Comparison of ENCODE assay signal across 27 cellular contexts in genomic region chr11:70605846-70606245, GRCh38.
"Had no signal": no experiment of that assay in that cellular context is flagged by ENCODE, and none has a peak within 500 bp of the region (broad histone marks: within the 10 kb centered on the region; RNA-seq: fewer than 3 reads in every experiment).

No MANE protein-coding gene starts in this region.

- H3K9me3 Mint-ChIP-seq: activated CD4-positive, alpha-beta T cell treated with anti-CD3 and anti-CD28 coated beads, Interleukin-2, amount 10 ng/mL, durations not matched to agents 7 days and 5 days; activated naive CD8-positive, alpha-beta T cell treated with anti-CD3 and anti-CD28 coated beads, Interleukin-2, amount 10 ng/mL, durations not matched to agents 7 days and 5 days; T-helper 1 cell treated with Interleukin-12 subunit alpha and Interleukin-12 subunit beta and Interleukin-4 antibody, amounts not matched to agents 30 μg/mL and 1 μg/mL, for 36 hours; T-helper 2 cell treated with Interferon-gamma antibody and Interleukin-4, amounts not matched to agents 5 μg/mL and 100 μg/mL, for 36 hours had no signal

- ATAC-seq: activated CD4-positive, alpha-beta T cell treated with anti-CD3 and anti-CD28 coated beads for 36 hours; activated CD4-positive, CD25-positive, alpha-beta regulatory T cell treated with anti-CD3 and anti-CD28 coated beads, Interleukin-2, amount 50 U/mL, for 24 hours; body of pancreas; Panc1 had no signal

- H3K27ac ChIP-seq: body of pancreas, SJCRH30, SK-N-MC had no signal

- H3K4me3 Mint-ChIP-seq: activated CD4-positive, alpha-beta T cell treated with anti-CD3 and anti-CD28 coated beads for 36 hours; activated CD4-positive, alpha-beta T cell treated with anti-CD3 and anti-CD28 coated beads, Interleukin-2, amount 10 ng/mL, durations not matched to agents 7 days and 5 days; activated naive CD8-positive, alpha-beta T cell treated with anti-CD3 and anti-CD28 coated beads, Interleukin-2, amount 10 ng/mL, durations not matched to agents 7 days and 5 days; T-helper 1 cell treated with Interleukin-12 subunit alpha and Interleukin-12 subunit beta and Interleukin-4 antibody, amounts not matched to agents 30 μg/mL and 1 μg/mL, for 36 hours; T-helper 2 cell treated with Interferon-gamma antibody and Interleukin-4, amounts not matched to agents 5 μg/mL and 100 μg/mL, for 36 hours had no signal

- H3K27ac Mint-ChIP-seq: activated CD4-positive, alpha-beta T cell treated with anti-CD3 and anti-CD28 coated beads for 36 hours; activated CD4-positive, alpha-beta T cell treated with anti-CD3 and anti-CD28 coated beads, Interleukin-2, amount 10 ng/mL, durations not matched to agents 7 days and 5 days; activated naive CD8-positive, alpha-beta T cell treated with anti-CD3 and anti-CD28 coated beads, Interleukin-2, amount 10 ng/mL, durations not matched to agents 7 days and 5 days; T-helper 1 cell treated with Interleukin-12 subunit alpha and Interleukin-12 subunit beta and Interleukin-4 antibody, amounts not matched to agents 30 μg/mL and 1 μg/mL, for 36 hours; T-helper 2 cell treated with Interferon-gamma antibody and Interleukin-4, amounts not matched to agents 5 μg/mL and 100 μg/mL, for 36 hours had no signal

- H3K36me3 Mint-ChIP-seq: activated naive CD8-positive, alpha-beta T cell treated with anti-CD3 and anti-CD28 coated beads, Interleukin-2, amount 10 ng/mL, durations not matched to agents 7 days and 5 days had no signal

- DNase-seq: activated CD4-positive, alpha-beta T cell treated with anti-CD3 and anti-CD28 coated beads, Interleukin-2, amount 10 ng/mL, durations not matched to agents 7 days and 5 days; activated CD8-positive, alpha-beta memory T cell treated with anti-CD3 and anti-CD28 coated beads, Interleukin-2, amount 50 U/mL, for 4 hours; activated effector memory CD4-positive, alpha-beta T cell treated with Interleukin-2 at 50 U/mL for 16 hours; activated naive CD4-positive, alpha-beta T cell treated with anti-CD3 and anti-CD28 coated beads, Interleukin-2, amount 50 U/mL, for 16 hours; activated naive CD8-positive, alpha-beta T cell treated with anti-CD3 and anti-CD28 coated beads, Interleukin-2, amount 10 ng/mL, durations not matched to agents 7 days and 5 days; activated T-cell treated with anti-CD3 and anti-CD28 coated beads, Interleukin-2, amount 50 U/mL, for 48 hours; amygdala; body of pancreas; caudate nucleus; Kasumi-1; KG1; MG63; NCI-H1048; NCI-H1105 treated with DMSO at 0.1 percent for 48 hours; NCI-H1436; NCI-H1694; NCI-H2029; NCI-H345; NCI-H524 treated with DMSO at 0.1 percent for 48 hours; SHP77; SJCRH30 had no signal

- H3K36me3 ChIP-seq: MG63, SJCRH30 had no signal

- H3K27me3 ChIP-seq: body of pancreas, MG63, SJCRH30 had no signal

- H3K4me3 ChIP-seq: body of pancreas, MG63, SJCRH30, SK-N-MC had no signal

- H3K9me3 ChIP-seq: body of pancreas, MG63, SJCRH30 had no signal

- H3K4me1 Mint-ChIP-seq: activated CD4-positive, alpha-beta T cell treated with anti-CD3 and anti-CD28 coated beads for 36 hours; activated CD4-positive, alpha-beta T cell treated with anti-CD3 and anti-CD28 coated beads, Interleukin-2, amount 10 ng/mL, durations not matched to agents 7 days and 5 days; activated naive CD8-positive, alpha-beta T cell treated with anti-CD3 and anti-CD28 coated beads, Interleukin-2, amount 10 ng/mL, durations not matched to agents 7 days and 5 days had no signal
